ENCODE assay signal across 30 cellular contexts in genomic region chr20:58330229-58330628, GRCh38.
"Had no signal": no experiment of that assay in that cellular context is flagged by ENCODE, and none has a peak within 500 bp of the region (broad histone marks: within the 10 kb centered on the region; RNA-seq: fewer than 3 reads in every experiment).

No MANE protein-coding gene starts in this region.

- H3K27ac Mint-ChIP-seq: activated naive CD4-positive, alpha-beta T cell treated with anti-CD3 and anti-CD28 coated beads, Interleukin-2, amount 10 ng/mL, durations not matched to agents 7 days and 5 days; activated naive CD8-positive, alpha-beta T cell treated with anti-CD3 and anti-CD28 coated beads, Interleukin-2, amount 10 ng/mL, durations not matched to agents 7 days and 5 days; nephron progenitor cell; progenitor cell of endocrine pancreas had no signal

- H3K36me3 ChIP-seq: left lung, lower lobe of right lung, ovary, sigmoid colon, transverse colon had no signal

- H3K4me3 Mint-ChIP-seq: activated naive CD4-positive, alpha-beta T cell treated with anti-CD3 and anti-CD28 coated beads, Interleukin-2, amount 10 ng/mL, durations not matched to agents 7 days and 5 days; activated naive CD8-positive, alpha-beta T cell treated with anti-CD3 and anti-CD28 coated beads, Interleukin-2, amount 10 ng/mL, durations not matched to agents 7 days and 5 days; nephron progenitor cell had no signal

- H3K9me3 ChIP-seq: heart right ventricle, left lung, lower lobe of right lung, mucosa of descending colon, neutrophil, ovary, sigmoid colon, spleen, transverse colon had no signal

- H3K4me3 ChIP-seq: coronary artery, dorsolateral prefrontal cortex, heart right ventricle, left lung, lower lobe of right lung, mucosa of descending colon, ovary, sigmoid colon, spleen, transverse colon had no signal

- H3K9me3 Mint-ChIP-seq: activated naive CD4-positive, alpha-beta T cell treated with anti-CD3 and anti-CD28 coated beads, Interleukin-2, amount 10 ng/mL, durations not matched to agents 7 days and 5 days; activated naive CD8-positive, alpha-beta T cell treated with anti-CD3 and anti-CD28 coated beads, Interleukin-2, amount 10 ng/mL, durations not matched to agents 7 days and 5 days; nephron progenitor cell had no signal

- H3K27me3 ChIP-seq: brain microvascular endothelial cell, dorsolateral prefrontal cortex, heart right ventricle, left lung, neutrophil, ovary, sigmoid colon, spleen, transverse colon had no signal

- H3K27ac ChIP-seq: brain microvascular endothelial cell, coronary artery, dorsolateral prefrontal cortex, heart right ventricle, left lung, lower lobe of right lung, neutrophil, ovary, spleen, transverse colon, VCaP had no signal

- H3K4me1 Mint-ChIP-seq: nephron progenitor cell had no signal

- H3K27me3 Mint-ChIP-seq: activated naive CD4-positive, alpha-beta T cell treated with anti-CD3 and anti-CD28 coated beads, Interleukin-2, amount 10 ng/mL, durations not matched to agents 7 days and 5 days; activated naive CD8-positive, alpha-beta T cell treated with anti-CD3 and anti-CD28 coated beads, Interleukin-2, amount 10 ng/mL, durations not matched to agents 7 days and 5 days; progenitor cell of endocrine pancreas had no signal

- DNase-seq: activated CD4-positive, alpha-beta T cell treated with anti-CD3 and anti-CD28 coated beads for 48 hours; activated CD4-positive, alpha-beta T cell treated with anti-CD3 and anti-CD28 coated beads, Interleukin-2, amount 50 U/mL, for 48 hours; activated CD8-positive, alpha-beta memory T cell treated with anti-CD3 and anti-CD28 coated beads for 24 hours; activated gamma-delta T cell; activated naive CD4-positive, alpha-beta T cell treated with anti-CD3 and anti-CD28 coated beads, Interleukin-2, amount 10 ng/mL, durations not matched to agents 7 days and 5 days; activated naive CD8-positive, alpha-beta T cell treated with anti-CD3 and anti-CD28 coated beads, Interleukin-2, amount 10 ng/mL, durations not matched to agents 7 days and 5 days; activated T-cell treated with anti-CD3 and anti-CD28 coated beads, Interleukin-2, amount 50 U/mL, for 1 hour; amniotic stem cell; brain microvascular endothelial cell; effector memory CD4-positive, alpha-beta T cell; erythroblast; kidney glomerular epithelial cell; left lung; lower lobe of right lung; mesendoderm; mucosa of descending colon; nephron progenitor cell; ovary; retina; sigmoid colon; spleen; stimulated activated naive CD4-positive, alpha-beta T cell treated with Interleukin-2 at 50 U/mL for 16 hours; T-helper 9 cell; transverse colon had no signal
